Comparison of ENCODE assay signal across 19 cellular contexts in genomic region chr6:33758807-33759206, GRCh38. TPM values are rescaled to one million over a fixed set of nuclear protein-coding genes. Genes with fewer than 3 reads are reported as not detected.
"Had no signal": no experiment of that assay in that cellular context is flagged by ENCODE, and none has a peak within 500 bp of the region (broad histone marks: within the 10 kb centered on the region; RNA-seq: fewer than 3 reads in every experiment).

No MANE protein-coding gene starts in this region.

- H3K36me3 ChIP-seq: neutrophil, right atrium auricular region, transverse colon had no signal

- ATAC-seq: activated T-helper 17 cell treated with anti-CD3 and anti-CD28 coated beads, Interleukin-2, amount 50 U/mL, for 72 hours; WTC11 had no signal

- H3K4me2 ChIP-seq: hepatocyte had no signal

- FAIRE-seq: colon had no signal

- H3K79me2 ChIP-seq: hepatocyte had no signal

- H3K27me3 ChIP-seq: hepatocyte, right atrium auricular region, transverse colon had no signal

- H3K4me3 ChIP-seq: hepatocyte, right atrium auricular region, skin epidermis, transverse colon had no signal

- DNase-seq: activated CD4-positive, alpha-beta T cell treated with anti-CD3 and anti-CD28 coated beads for 48 hours; activated naive CD4-positive, alpha-beta T cell treated with anti-CD3 and anti-CD28 coated beads, Interleukin-2, amount 10 ng/mL, durations not matched to agents 7 days and 5 days; effector CD8-positive, alpha-beta T cell; midbrain; naive B cell; posterior cingulate gyrus had no signal

- H2AFZ ChIP-seq: hepatocyte had no signal

- H3K27ac ChIP-seq: hepatocyte, neutrophil, right atrium auricular region, skin epidermis had no signal

- H3K9me3 ChIP-seq: neutrophil, right atrium auricular region, transverse colon had no signal

RNA-seq across cellular contexts. Expression of gene IP6K3, which starts 12.1 kb away (rescaled TPM):
- total RNA-seq: activated T-helper 17 cell treated with anti-CD3 and anti-CD28 coated beads, Interleukin-2, amount 50 U/mL, for 72 hours had no signal

RNA-seq across cellular contexts. Expression of gene MLN, which starts 45.0 kb away (rescaled TPM):
- total RNA-seq: activated T-helper 17 cell treated with anti-CD3 and anti-CD28 coated beads, Interleukin-2, amount 50 U/mL, for 72 hours; cardiac septum; epithelial cell of proximal tubule; kidney epithelial cell; liver; right atrium auricular region; transverse colon; WTC11 had no signal
- polyA plus RNA-seq: adipose tissue, liver had no signal
